8 cellular contexts compared by ENCODE assay signal in the genomic region with DNA sequence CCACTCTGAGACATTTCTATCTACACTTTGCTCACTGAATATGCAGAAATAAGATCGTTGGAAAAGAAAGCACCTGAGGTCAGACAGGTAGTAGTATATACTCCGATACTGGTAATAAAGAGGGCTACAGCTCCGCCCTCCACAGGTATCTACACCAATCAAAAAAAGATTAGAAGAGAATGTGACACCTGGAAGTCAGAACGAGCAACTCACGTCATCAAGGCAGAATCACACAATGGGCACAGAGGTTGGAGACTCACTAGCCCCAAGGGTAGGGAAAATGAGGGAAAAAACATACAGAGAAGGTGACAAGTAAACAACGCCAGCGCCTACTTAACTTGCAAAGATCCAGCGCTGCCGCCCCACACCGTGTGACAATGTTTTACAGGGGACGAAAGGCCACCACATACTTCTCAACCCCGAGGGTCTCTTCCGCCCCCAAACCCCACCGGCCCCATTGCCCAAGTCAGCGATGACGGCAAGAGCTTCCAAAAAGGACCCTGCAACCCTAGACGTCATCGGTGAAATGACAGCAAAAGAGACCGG. TPM values are rescaled to one million over a fixed set of nuclear protein-coding genes. Genes with fewer than 3 reads are reported as not detected.
DNase-seq lines count a peak whose midpoint lies in the region; ATAC-seq and TF ChIP-seq lines count a peak whose summit lies in the region.

No MANE protein-coding gene starts in this region.

- H2AFZ ChIP-seq in SU-DHL-6 (ENCODE audit: low read depth, low read length, severe bottlenecking) = peak overlapping the region; percentile 85

- peak overlapping the region; percentile 89 for H3K4me3 ChIP-seq in SU-DHL-6 (ENCODE audit: insufficient read depth, low read length, poor library complexity, severe bottlenecking)

- no peaks in the 10 kb centered on the region for H3K9me2 ChIP-seq in SU-DHL-6 (replicated peaks; ENCODE audit: insufficient read depth, low read length)

- peaks cover 13% of the 10 kb centered on the region for H3F3A ChIP-seq in SU-DHL-6 (ENCODE audit: insufficient read depth)

- H3K79me2 ChIP-seq in SU-DHL-6 (ENCODE audit: insufficient read depth, low read length) = peaks cover 51% of the 10 kb centered on the region

- no peak for TF ChIP-seq CTCF in SU-DHL-6 (IDR thresholded peaks at IDR 0.05; ENCODE audit: insufficient read depth, low read length, poor library complexity, severe bottlenecking)
- TF ChIP-seq CTCF in chondrocyte (IDR thresholded peaks at IDR 0.05) = no peak

- H3K9me3 Mint-ChIP-seq in chondrocyte (ENCODE audit: low read depth) = peaks cover 6% of the 10 kb centered on the region
- H3K9me3 Mint-ChIP-seq in stimulated activated effector memory CD8-positive, alpha-beta T cell treated with anti-CD3 and anti-CD28 coated beads, Interleukin-12 subunit alpha, Interleukin-12 subunit beta, amount 100 ng/mL, for 72 hours = no peaks in the 10 kb centered on the region

- H3K27me3 Mint-ChIP-seq in chondrocyte (ENCODE audit: low read depth) = no peaks in the 10 kb centered on the region

- no peaks in the 10 kb centered on the region for H3K9me3 ChIP-seq in SU-DHL-6 (ENCODE audit: insufficient read depth, low read length)

- peak; percentile 27 for ATAC-seq in GM21737 (IDR thresholded peaks at IDR 0.05; ENCODE audit: unreplicated experiment)
- peak; percentile 39 for ATAC-seq in stimulated activated effector memory CD8-positive, alpha-beta T cell treated with anti-CD3 and anti-CD28 coated beads, Interleukin-12 subunit alpha, Interleukin-12 subunit beta, amount 100 ng/mL, for 72 hours

- peak overlapping the region; percentile 77 for H3K9ac ChIP-seq in SU-DHL-6 (ENCODE audit: low read length)

- H3K27ac ChIP-seq in SU-DHL-6 (ENCODE audit: low read depth, low read length) (peak overlapping the region; percentile 77), layer of hippocampus (ENCODE audit: low read depth, low read length) (peak overlapping the region; percentile 88)

- peaks cover 23% of the 10 kb centered on the region for H3K4me1 Mint-ChIP-seq in chondrocyte (ENCODE audit: low read depth)
- H3K4me1 Mint-ChIP-seq in stimulated activated effector memory CD8-positive, alpha-beta T cell treated with anti-CD3 and anti-CD28 coated beads, Interleukin-12 subunit alpha, Interleukin-12 subunit beta, amount 100 ng/mL, for 72 hours = peaks cover 46% of the 10 kb centered on the region

- peak overlapping the region; percentile 81 for H3K4me3 Mint-ChIP-seq in chondrocyte (ENCODE audit: unreplicated experiment)
- H3K4me3 Mint-ChIP-seq in stimulated activated effector memory CD8-positive, alpha-beta T cell treated with anti-CD3 and anti-CD28 coated beads, Interleukin-12 subunit alpha, Interleukin-12 subunit beta, amount 100 ng/mL, for 72 hours = peak overlapping the region; percentile 88

- H3K4me2 ChIP-seq in SU-DHL-6 (ENCODE audit: low read depth, low read length, poor library complexity, severe bottlenecking) = peak overlapping the region; percentile 86

- H3K36me3 ChIP-seq in SU-DHL-6 (ENCODE audit: low read length) = no peaks in the 10 kb centered on the region

- peak overlapping the region; percentile 84 for H3K27ac Mint-ChIP-seq in chondrocyte (ENCODE audit: unreplicated experiment)
- H3K27ac Mint-ChIP-seq in stimulated activated effector memory CD8-positive, alpha-beta T cell treated with anti-CD3 and anti-CD28 coated beads, Interleukin-12 subunit alpha, Interleukin-12 subunit beta, amount 100 ng/mL, for 72 hours = peak overlapping the region; percentile 95

- DNase-seq in GDM1 (lab: John Stamatoyannopoulos, UW) = peak; percentile 4
- DNase-seq in LoVo (ENCODE audit: low spot score) = peak; percentile 60
- no peak for DNase-seq in chondrocyte (ENCODE audit: low spot score)
- DNase-seq in stimulated activated effector memory CD8-positive, alpha-beta T cell treated with anti-CD3 and anti-CD28 coated beads, Interleukin-12 subunit alpha, Interleukin-12 subunit beta, amount 100 ng/mL, for 72 hours (ENCODE audit: low spot score in 2 of 2) = peak in 1 of 2 donors; percentile 7
- no peak for DNase-seq in SK-N-DZ (ENCODE audit: low spot score)

- H3K36me3 Mint-ChIP-seq in chondrocyte (ENCODE audit: low read depth) = no peaks in the 10 kb centered on the region
- H3K36me3 Mint-ChIP-seq in stimulated activated effector memory CD8-positive, alpha-beta T cell treated with anti-CD3 and anti-CD28 coated beads, Interleukin-12 subunit alpha, Interleukin-12 subunit beta, amount 100 ng/mL, for 72 hours = no peaks in the 10 kb centered on the region

- H4K20me1 ChIP-seq in SU-DHL-6 (ENCODE audit: low read depth, low read length) = no peaks in the 10 kb centered on the region

- no peaks in the 10 kb centered on the region for H3K27me3 ChIP-seq in SU-DHL-6 (ENCODE audit: low read length)
- H3K27me3 ChIP-seq in layer of hippocampus (ENCODE audit: control insufficient read depth, insufficient read depth, low read length) = no peaks in the 10 kb centered on the region

RNA-seq across cellular contexts. Expression of a gene that starts 0.7 kb away (rescaled TPM):
- 28.7 to 36.1 TPM (median 28.8 TPM) in 3 replicates for total RNA-seq in chondrocyte
- polyA plus RNA-seq in SK-N-DZ (2014; cell fraction: cytosol; rRNA removed) = 24.3 and 25.1 TPM in 2 replicates
- polyA plus RNA-seq in SK-N-DZ (2014; cell fraction: nucleus; rRNA removed) = 24.3 and 36.5 TPM in 2 replicates

Comparison
In these comparisons a context has a peak if more than half of its experiments do, and no peak if none do; other contexts are left out.
1. DNase-seq: peak in GDM1 (single experiment) and LoVo (single experiment); none in chondrocyte (single experiment) and SK-N-DZ (single experiment).